8 cellular contexts compared by ENCODE assay signal in the genomic region with DNA sequence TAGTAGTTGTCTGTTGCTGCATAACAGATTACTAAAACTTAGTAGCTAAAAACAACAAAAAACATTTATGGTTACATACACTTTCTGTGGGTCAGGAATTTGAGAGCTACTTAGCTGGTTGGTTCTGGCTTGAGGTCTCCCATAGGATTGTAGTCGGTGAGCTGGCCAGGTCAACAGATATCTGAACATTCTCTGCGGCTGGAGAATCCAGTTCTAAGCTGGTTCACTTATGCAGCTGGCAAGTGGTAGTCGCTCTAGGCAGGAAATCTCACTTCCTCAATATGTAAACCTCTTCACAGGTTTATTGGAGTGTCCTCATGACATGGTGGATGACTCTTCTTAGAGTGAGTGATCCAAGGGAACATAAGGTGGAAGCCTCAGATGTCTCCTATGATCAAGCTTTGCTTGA.
DNase-seq lines count a peak whose midpoint lies in the region; ATAC-seq and TF ChIP-seq lines count a peak whose summit lies in the region.

No MANE protein-coding gene starts in this region.

- H2BK15ac ChIP-seq in H9 (ENCODE audit: low read depth, low read length): no peak overlapping the region

- CTCF ChIA-PET in activated CD8-positive, alpha-beta memory T cell treated with anti-CD3 and anti-CD28 coated beads, Interleukin-2, amount 10 ng/mL, durations not matched to agents 7 days and 5 days (lab: Charles Lee): interaction anchor here (0.7 to 1.7 kb wide), 13 partner anchors 10 to 301 kb away, joined by 3 to 9 read pairs (median 4); no protein-coding TSS in a partner anchor
- CTCF ChIA-PET in OCI-LY7 (lab: Charles Lee; ENCODE audit: unreplicated experiment): interaction anchor here (1.4 kb wide), 1 partner anchor 12 kb away, joined by 6 read pairs; no protein-coding TSS in a partner anchor

- H3K79me1 ChIP-seq in H9 (ENCODE audit: insufficient read depth, low read depth, low read length, poor library complexity, severe bottlenecking): no peaks in the 10 kb centered on the region

- no peak overlapping the region for H3K56ac ChIP-seq in H9 (ENCODE audit: insufficient read length, low read depth, low read length)

- H2BK20ac ChIP-seq in H9 (ENCODE audit: low read depth, low read length, poor library complexity, severe bottlenecking): no peak overlapping the region

- no peaks in the 10 kb centered on the region for H3K27me3 Mint-ChIP-seq in activated CD8-positive, alpha-beta memory T cell treated with anti-CD3 and anti-CD28 coated beads, Interleukin-2, amount 10 ng/mL, durations not matched to agents 7 days and 5 days
- no peaks in the 10 kb centered on the region for H3K27me3 Mint-ChIP-seq in H9 (ENCODE audit: low read depth)

- H3K4me1 ChIP-seq in OCI-LY7 (ENCODE audit: insufficient read depth, low read length, poor library complexity, severe bottlenecking) (peaks cover 74% of the 10 kb centered on the region), left lung (peaks cover 13 to 79% of the 10 kb centered on the region in 2 donors), H9 (ENCODE audit: insufficient read depth, low read length) (peaks cover 11% of the 10 kb centered on the region)

- H3K79me2 ChIP-seq in OCI-LY7 (ENCODE audit: insufficient read depth, low read depth, low read length): peaks cover 34% of the 10 kb centered on the region; the same call in 1 of the 2 replicates
- H3K79me2 ChIP-seq in H9 (ENCODE audit: insufficient read depth, low read length): no peaks in the 10 kb centered on the region; the same call in 1 of the 2 replicates

- H3K9me3 Mint-ChIP-seq in activated CD8-positive, alpha-beta memory T cell treated with anti-CD3 and anti-CD28 coated beads, Interleukin-2, amount 10 ng/mL, durations not matched to agents 7 days and 5 days (ENCODE audit: low read depth): peaks cover 2% of the 10 kb centered on the region
- H3K9me3 Mint-ChIP-seq in H9: peaks cover 6% of the 10 kb centered on the region in 2 experiments; a peak in 4 of 5 replicates

- peak overlapping the region; percentile 19 for H3K4me3 ChIP-seq in OCI-LY7 (ENCODE audit: low read depth, low read length, poor library complexity, severe bottlenecking)
- H3K4me3 ChIP-seq in left lung: no peak overlapping the region

- H3K4me3 Mint-ChIP-seq in activated CD8-positive, alpha-beta memory T cell treated with anti-CD3 and anti-CD28 coated beads, Interleukin-2, amount 10 ng/mL, durations not matched to agents 7 days and 5 days: peak overlapping the region; percentile 48
- H3K4me3 Mint-ChIP-seq in H9: no peak overlapping the region

- no peaks in the 10 kb centered on the region for H3K23me2 ChIP-seq in H9 (ENCODE audit: insufficient read length, low read depth, low read length, poor library complexity, severe bottlenecking)

- H3K27ac Mint-ChIP-seq in activated CD8-positive, alpha-beta memory T cell treated with anti-CD3 and anti-CD28 coated beads, Interleukin-2, amount 10 ng/mL, durations not matched to agents 7 days and 5 days: peak overlapping the region; percentile 83
- H3K27ac Mint-ChIP-seq in H9: peak overlapping the region in 1 of 3 experiments; percentile 65; a peak in 1 of 7 replicates

- WGBS in H9 (ENCODE audit: extremely low coverage, insufficient read length, low lambda C conversion rate): no CpG with 5 or more reads among the region's 3 CpGs

- H2AFZ ChIP-seq in OCI-LY7 (ENCODE audit: low read length) (no peak overlapping the region), H9 (ENCODE audit: low read length) (no peak overlapping the region)

- H3K9me3 ChIP-seq in OCI-LY7 (ENCODE audit: low read length): no peaks in the 10 kb centered on the region
- no peaks in the 10 kb centered on the region for H3K9me3 ChIP-seq in left lung
- no peaks in the 10 kb centered on the region for H3K9me3 ChIP-seq in H9 (ENCODE audit: control insufficient read depth, low read depth, low read length)

- no peak overlapping the region for H2BK120ac ChIP-seq in H9 (ENCODE audit: low read depth, low read length, poor library complexity, severe bottlenecking)

- no peak overlapping the region for H3K4ac ChIP-seq in H9 (ENCODE audit: low read depth, low read length)

- DNase-seq in activated CD8-positive, alpha-beta memory T cell treated with anti-CD3 and anti-CD28 coated beads, Interleukin-2, amount 10 ng/mL, durations not matched to agents 7 days and 5 days: no peak
- DNase-seq in activated CD8-positive, alpha-beta memory T cell treated with anti-CD3 and anti-CD28 coated beads for 24 hours: no peak
- DNase-seq in OCI-LY7 (ENCODE audit: low spot score) (peak; percentile 90), left lung (no peak), H9 (no peak), NCI-H446 treated with DMSO at 0.1 percent for 48 hours (lab: John Stamatoyannopoulos, UW) (no peak), NCI-H1694 treated with DMSO at 0.1 percent for 48 hours (lab: John Stamatoyannopoulos, UW) (no peak)

- no peak overlapping the region for H4K5ac ChIP-seq in H9 (ENCODE audit: insufficient read length, low read depth, low read length)

- no peak overlapping the region for H3K23ac ChIP-seq in H9 (ENCODE audit: insufficient read length, low read depth, low read length)

- H2BK5ac ChIP-seq in H9 (ENCODE audit: insufficient read length, low read length): no peak overlapping the region

- H3K14ac ChIP-seq in H9 (ENCODE audit: insufficient read depth, low read length): no peak overlapping the region

- H4K8ac ChIP-seq in H9 (replicated peaks; ENCODE audit: insufficient read length, low read depth, low read length): no peak overlapping the region

- intact Hi-C loops in OCI-LY7 (cut with micrococcal nuclease; ENCODE audit: unreplicated experiment): loop anchor here (2.0 kb wide), 1 partner anchor 13 kb away; no protein-coding TSS in a partner anchor
- intact Hi-C loops in left lung (cut with DNase I): no loop called here

- H4K91ac ChIP-seq in H9 (ENCODE audit: insufficient read length, low read depth, low read length): no peak overlapping the region

- no peak overlapping the region for H3T11ph ChIP-seq in H9 (ENCODE audit: low read length)

- no peak overlapping the region for H2BK12ac ChIP-seq in H9 (ENCODE audit: insufficient read length, low read depth, low read length)

- H3K36me3 ChIP-seq in OCI-LY7 (ENCODE audit: insufficient read depth, low read length) (no peaks in the 10 kb centered on the region; the same call in 1 of the 2 replicates), left lung (no peaks in the 10 kb centered on the region)

- H3K9me2 ChIP-seq in OCI-LY7 (ENCODE audit: insufficient read depth, low read length): no peaks in the 10 kb centered on the region

- peak overlapping the region; percentile 1 for H3K27ac ChIP-seq in OCI-LY7 (ENCODE audit: low read depth, low read length, poor library complexity, severe bottlenecking)
- H3K27ac ChIP-seq in left lung: peak overlapping the region in 1 of 2 donors; percentile 45
- H3K27ac ChIP-seq in H9 (ENCODE audit: insufficient read length, low read depth, low read length): no peak overlapping the region

- peak; percentile 50 for ATAC-seq in activated CD8-positive, alpha-beta memory T cell treated with anti-CD3 and anti-CD28 coated beads, Interleukin-2, amount 10 ng/mL, durations not matched to agents 7 days and 5 days
- ATAC-seq in HG02943 (IDR thresholded peaks at IDR 0.05; ENCODE audit: low read depth, unreplicated experiment) (peak; percentile 93), left lung (peak; percentile 81)

- H3K27me3 ChIP-seq in left lung (no peaks in the 10 kb centered on the region), H9 (ENCODE audit: insufficient read depth, low read length) (no peaks in the 10 kb centered on the region)

- H3K4me2 ChIP-seq in OCI-LY7 (ENCODE audit: low read length): peak overlapping the region; percentile 49
- H3K4me2 ChIP-seq in H9 (ENCODE audit: insufficient read depth, insufficient read length, low read length): no peak overlapping the region

- H4K20me1 ChIP-seq in OCI-LY7 (ENCODE audit: insufficient read depth, low read length): peaks cover 6% of the 10 kb centered on the region; the same call in 1 of the 2 replicates
- no peaks in the 10 kb centered on the region for H4K20me1 ChIP-seq in H9 (ENCODE audit: control insufficient read depth, insufficient read depth, insufficient read length)

- peaks cover 35% of the 10 kb centered on the region for H3K36me3 Mint-ChIP-seq in activated CD8-positive, alpha-beta memory T cell treated with anti-CD3 and anti-CD28 coated beads, Interleukin-2, amount 10 ng/mL, durations not matched to agents 7 days and 5 days
- peaks cover 2 to 14% (median 4%) of the 10 kb centered on the region in 3 experiments for H3K36me3 Mint-ChIP-seq in H9 (ENCODE audit: insufficient read depth in 1 of 3, low read depth in 3 of 3)

- no peak overlapping the region for H2AK5ac ChIP-seq in H9 (ENCODE audit: insufficient read length, low read length)

- no peak overlapping the region for H3K9ac ChIP-seq in H9 (ENCODE audit: extremely low read depth, insufficient read length, low read length)

- TF ChIP-seq CTCF in OCI-LY7 (conservative IDR thresholded peaks at IDR 0.05; ENCODE audit: low read length) (no peak), left lung (IDR thresholded peaks at IDR 0.05) (no peak), H9 (conservative IDR thresholded peaks at IDR 0.05) (no peak)

- peaks cover 82% of the 10 kb centered on the region for H3K4me1 Mint-ChIP-seq in activated CD8-positive, alpha-beta memory T cell treated with anti-CD3 and anti-CD28 coated beads, Interleukin-2, amount 10 ng/mL, durations not matched to agents 7 days and 5 days
- peaks cover 24 to 27% of the 10 kb centered on the region in 2 experiments for H3K4me1 Mint-ChIP-seq in H9

- POLR2A ChIA-PET in OCI-LY7 (lab: Charles Lee): interaction anchor here (0.6 to 5.2 kb wide), 21 partner anchors 9 to 264 kb away, joined by 3 to 48 read pairs (median 4); no protein-coding TSS in a partner anchor

- BruUV-seq in OCI-LY7 (replicated peaks; lab: Mats Ljungman, UMichigan): no TSS peak

- no peak overlapping the region for H3K18ac ChIP-seq in H9 (ENCODE audit: insufficient read length, low read depth, low read length)
